Comparison of ENCODE assay signal across 18 cellular contexts in genomic region chr14:68922886-68923285, GRCh38. TPM values are rescaled to one million over a fixed set of nuclear protein-coding genes. Genes with fewer than 3 reads are reported as not detected.
DNase-seq lines count a peak whose midpoint lies in the region; ATAC-seq, FAIRE-seq and TF ChIP-seq lines count a peak whose summit lies in the region.
"Had no signal": no experiment of that assay in that cellular context is flagged by ENCODE, and none has a peak within 500 bp of the region (broad histone marks: within the 10 kb centered on the region; RNA-seq: fewer than 3 reads in every experiment).

No MANE protein-coding gene starts in this region.

- peaks cover 52% of the 10 kb centered on the region for H3K4me1 Mint-ChIP-seq in activated naive CD4-positive, alpha-beta T cell treated with anti-CD3 and anti-CD28 coated beads for 36 hours (ENCODE audit: low read depth)
- peaks cover 19% of the 10 kb centered on the region for H3K4me1 Mint-ChIP-seq in endodermal cell
- peaks cover 28 to 96% (median 82%) of the 10 kb centered on the region in 7 donors for H3K4me1 Mint-ChIP-seq in naive thymus-derived CD4-positive, alpha-beta T cell
- H3K4me1 Mint-ChIP-seq: naive B cell had no signal

- H3K27ac Mint-ChIP-seq in activated naive CD4-positive, alpha-beta T cell treated with anti-CD3 and anti-CD28 coated beads for 36 hours, result peak overlapping the region; percentile 22
- H3K27ac Mint-ChIP-seq in endodermal cell, result peak overlapping the region; percentile 4
- H3K27ac Mint-ChIP-seq in naive thymus-derived CD4-positive, alpha-beta T cell, result peak overlapping the region; percentile 43 to 89 (median 85)
- H3K27ac Mint-ChIP-seq: activated CD4-positive, alpha-beta memory T cell treated with anti-CD3 and anti-CD28 coated beads for 36 hours had no signal

- H3K4me3 Mint-ChIP-seq in activated naive CD4-positive, alpha-beta T cell treated with anti-CD3 and anti-CD28 coated beads for 36 hours, result no peak overlapping the region
- no peak overlapping the region for H3K4me3 Mint-ChIP-seq in endodermal cell
- peak overlapping the region in 7 of 10 donors; percentile 2 to 66 (median 28) for H3K4me3 Mint-ChIP-seq in naive thymus-derived CD4-positive, alpha-beta T cell
- H3K4me3 Mint-ChIP-seq: activated CD4-positive, alpha-beta memory T cell treated with anti-CD3 and anti-CD28 coated beads for 36 hours; naive B cell had no signal

- H3K4me3 ChIP-seq in endodermal cell (ENCODE audit: low read length), result no peak overlapping the region
- no peak overlapping the region for H3K4me3 ChIP-seq in naive thymus-derived CD4-positive, alpha-beta T cell (ENCODE audit: low read length)
- H3K4me3 ChIP-seq: skin epidermis had no signal

- no peak overlapping the region for H3K27ac ChIP-seq in endodermal cell (ENCODE audit: low read depth, low read length)
- H3K27ac ChIP-seq in naive thymus-derived CD4-positive, alpha-beta T cell (ENCODE audit: low read depth, low read length), result peak overlapping the region; percentile 49

- intact Hi-C loops in activated naive CD4-positive, alpha-beta T cell treated with anti-CD3 and anti-CD28 coated beads for 36 hours (cut with micrococcal nuclease), result no loop called here
- intact Hi-C loops in naive thymus-derived CD4-positive, alpha-beta T cell (cut with micrococcal nuclease), result no loop called here

- no peak for ATAC-seq in naive thymus-derived CD4-positive, alpha-beta T cell
- no peak for ATAC-seq in HG03439 (IDR thresholded peaks at IDR 0.05; ENCODE audit: unreplicated experiment)
- ATAC-seq: PC-3 had no signal

- peaks cover 92% of the 10 kb centered on the region for H3K36me3 ChIP-seq in endodermal cell (ENCODE audit: control insufficient read depth, insufficient read depth, low read length)
- peaks cover 0 to 66% (median under 1%) of the 10 kb centered on the region in 3 experiments for H3K36me3 ChIP-seq in naive thymus-derived CD4-positive, alpha-beta T cell (ENCODE audit: control insufficient read depth in 2 of 3, insufficient read depth in 3 of 3, low read length in 3 of 3)

- H3K9ac ChIP-seq in endodermal cell (ENCODE audit: extremely low read depth, low read length, poor library complexity, severe bottlenecking), result no peak overlapping the region

- CTCF ChIA-PET in activated naive CD4-positive, alpha-beta T cell treated with anti-CD3 and anti-CD28 coated beads for 36 hours (lab: Charles Lee), result interaction anchor here (0.6 to 1.8 kb wide), 3 partner anchors 12 to 126 kb away, joined by 3 to 12 read pairs (median 5); no protein-coding TSS in a partner anchor
- CTCF ChIA-PET in naive thymus-derived CD4-positive, alpha-beta T cell (lab: Charles Lee), result interaction anchor here (1.1 kb wide), 1 partner anchor 10 kb away, joined by 3 read pairs; no protein-coding TSS in a partner anchor

- no peak for DNase-seq in activated naive CD4-positive, alpha-beta T cell treated with anti-CD3 and anti-CD28 coated beads for 36 hours
- DNase-seq in activated naive CD4-positive, alpha-beta T cell treated with Interleukin-2 at 50 U/mL for 16 hours, result no peak
- DNase-seq in endodermal cell (no peak), urothelium cell line (ENCODE audit: low spot score) (no peak), NOMO-1 treated with DMSO at 0.1 percent for 48 hours (lab: John Stamatoyannopoulos, UW; ENCODE audit: unreplicated experiment) (no peak)
- DNase-seq in naive thymus-derived CD4-positive, alpha-beta T cell, result no peak
- no peak for DNase-seq in NK-92 treated with Interleukin-12 subunit alpha and Interleukin-12 subunit beta, amount 100 ng/mL, for 24 hours (lab: John Stamatoyannopoulos, UW)
- DNase-seq: ACHN; activated CD4-positive, alpha-beta memory T cell treated with anti-CD3 and anti-CD28 coated beads for 36 hours; dermis blood vessel endothelial cell; foreskin fibroblast; naive B cell; NCI-H226; PC-3; T-helper 9 cell had no signal

- POLR2A ChIA-PET in naive thymus-derived CD4-positive, alpha-beta T cell (lab: Charles Lee), result no interaction called here

- FAIRE-seq in urothelium cell line (lab: Jason Lieb, UNC), result peak; percentile 81
- FAIRE-seq: islet of Langerhans had no signal

- no peak for TF ChIP-seq CTCF in endodermal cell (conservative IDR thresholded peaks at IDR 0.05)

- H3K27me3 ChIP-seq in endodermal cell (ENCODE audit: control insufficient read depth, insufficient read depth, low read length, poor library complexity, severe bottlenecking), result no peaks in the 10 kb centered on the region
- H3K27me3 ChIP-seq in naive thymus-derived CD4-positive, alpha-beta T cell (ENCODE audit: control insufficient read depth in 2 of 2, insufficient read depth in 2 of 2, low read length in 2 of 2), result no peaks in the 10 kb centered on the region

- H3K9me3 Mint-ChIP-seq in activated naive CD4-positive, alpha-beta T cell treated with anti-CD3 and anti-CD28 coated beads for 36 hours, result peaks cover 19% of the 10 kb centered on the region
- H3K9me3 Mint-ChIP-seq in endodermal cell, result no peaks in the 10 kb centered on the region
- peaks cover 0 to 19% (median 11%) of the 10 kb centered on the region in 11 donors for H3K9me3 Mint-ChIP-seq in naive thymus-derived CD4-positive, alpha-beta T cell

- 93% methylated on average over 5 to 7 of the region's 7 CpGs for WGBS in endodermal cell (ENCODE audit: insufficient coverage in 1 of 2, insufficient read length in 1 of 2), 2 experiments

- no peaks in the 10 kb centered on the region for H3K27me3 Mint-ChIP-seq in activated naive CD4-positive, alpha-beta T cell treated with anti-CD3 and anti-CD28 coated beads for 36 hours (ENCODE audit: low read depth)
- H3K27me3 Mint-ChIP-seq in endodermal cell (ENCODE audit: insufficient read depth), result no peaks in the 10 kb centered on the region
- no peaks in the 10 kb centered on the region for H3K27me3 Mint-ChIP-seq in naive thymus-derived CD4-positive, alpha-beta T cell
- H3K27me3 Mint-ChIP-seq: activated CD4-positive, alpha-beta memory T cell treated with anti-CD3 and anti-CD28 coated beads for 36 hours had no signal

- peaks cover 11% of the 10 kb centered on the region for H3K9me3 ChIP-seq in endodermal cell (ENCODE audit: control insufficient read depth, low read length)
- H3K9me3 ChIP-seq in naive thymus-derived CD4-positive, alpha-beta T cell (ENCODE audit: control insufficient read depth in 2 of 3, low read length in 3 of 3), result peaks cover 0 to 13% (median 0%) of the 10 kb centered on the region in 3 experiments

- peaks cover 43% of the 10 kb centered on the region for H3K36me3 Mint-ChIP-seq in activated naive CD4-positive, alpha-beta T cell treated with anti-CD3 and anti-CD28 coated beads for 36 hours (ENCODE audit: low read depth)
- H3K36me3 Mint-ChIP-seq in endodermal cell (ENCODE audit: low read depth), result peaks cover 69% of the 10 kb centered on the region
- peaks cover 21 to 69% (median 35%) of the 10 kb centered on the region in 5 donors for H3K36me3 Mint-ChIP-seq in naive thymus-derived CD4-positive, alpha-beta T cell

- H3K4me1 ChIP-seq in endodermal cell (ENCODE audit: control insufficient read depth, insufficient read depth, low read length), result peaks cover 4% of the 10 kb centered on the region
- H3K4me1 ChIP-seq in naive thymus-derived CD4-positive, alpha-beta T cell (ENCODE audit: control insufficient read depth in 2 of 2, insufficient read depth in 2 of 2, low read length in 2 of 2), result peaks cover 0 to 59% of the 10 kb centered on the region in 2 donors

RNA-seq across cellular contexts. Expression of gene ACTN1, which starts 56.2 kb away (rescaled TPM):
- 10 to 100 TPM; 79.7 to 80.6 TPM for total RNA-seq in activated naive CD4-positive, alpha-beta T cell treated with anti-CD3 and anti-CD28 coated beads for 36 hours
- 100 to 1,000 TPM; 190 to 275 TPM for total RNA-seq in endodermal cell
- 115 TPM for polyA plus RNA-seq in endodermal cell (2013, experiment 1 of 2)
- polyA plus RNA-seq in endodermal cell (2013, experiment 2 of 2), result 126 TPM
- total RNA-seq in naive thymus-derived CD4-positive, alpha-beta T cell, result 100 to 1,000 TPM in 4 of 5 experiments, 10 to 100 TPM in 1; 41.3 to 249 (median 227) TPM
- polyA plus RNA-seq in naive thymus-derived CD4-positive, alpha-beta T cell, result 100 to 1,000 TPM; 188 to 390 TPM

Comparison
In these comparisons a context has a peak if more than half of its experiments do, and no peak if none do; other contexts are left out.
1. H3K27ac Mint-ChIP-seq: peak in every context shown above with its lines; median percentile 85 in naive thymus-derived CD4-positive, alpha-beta T cell; 22 in activated naive CD4-positive, alpha-beta T cell treated with anti-CD3 and anti-CD28 coated beads for 36 hours; 4 in endodermal cell.
2. H3K4me3 Mint-ChIP-seq: peak in naive thymus-derived CD4-positive, alpha-beta T cell (7 of 10); none in activated naive CD4-positive, alpha-beta T cell treated with anti-CD3 and anti-CD28 coated beads for 36 hours (single experiment) and endodermal cell (single experiment).